In genomic region chr2:69177785-69178636, GRCh38 we compare ENCODE assay signal across 8 cellular contexts.
DNase-seq lines count a peak whose midpoint lies in the region; ATAC-seq lines count a peak whose summit lies in the region.

No MANE protein-coding gene starts in this region.

- no peaks in the 10 kb centered on the region for H3K36me3 Mint-ChIP-seq in activated T-cell treated with anti-CD3 and anti-CD28 coated beads, Interleukin-2, amount 50 U/mL, for 24 hours (ENCODE audit: low read depth)

- ATAC-seq in esophagus mucosa (peak; percentile 96), HG03342 (IDR thresholded peaks at IDR 0.05; ENCODE audit: unreplicated experiment) (no peak), HG03432 (IDR thresholded peaks at IDR 0.05; ENCODE audit: unreplicated experiment) (no peak)

- no peaks in the 10 kb centered on the region for H3K27me3 ChIP-seq in SJSA1 (replicated peaks)

- peak overlapping the region; percentile 8 for H3K4me3 ChIP-seq in SJSA1

- H3K27ac Mint-ChIP-seq in activated T-cell treated with anti-CD3 and anti-CD28 coated beads, Interleukin-2, amount 50 U/mL, for 24 hours: no peak overlapping the region

- H3K9me3 Mint-ChIP-seq in activated T-cell treated with anti-CD3 and anti-CD28 coated beads, Interleukin-2, amount 50 U/mL, for 24 hours: no peaks in the 10 kb centered on the region

- H3K9me3 ChIP-seq in SJSA1 (replicated peaks): no peaks in the 10 kb centered on the region

- H3K27me3 Mint-ChIP-seq in activated T-cell treated with anti-CD3 and anti-CD28 coated beads, Interleukin-2, amount 50 U/mL, for 24 hours: peaks cover 43% of the 10 kb centered on the region

- H3K36me3 ChIP-seq in SJSA1: peaks cover 8% of the 10 kb centered on the region; the same call in 1 of the 2 replicates

- H3K27ac ChIP-seq in SJSA1: peak overlapping the region; percentile 96

- H3K4me3 Mint-ChIP-seq in activated T-cell treated with anti-CD3 and anti-CD28 coated beads, Interleukin-2, amount 50 U/mL, for 24 hours: no peak overlapping the region

- H3K4me1 Mint-ChIP-seq in activated T-cell treated with anti-CD3 and anti-CD28 coated beads, Interleukin-2, amount 50 U/mL, for 24 hours (ENCODE audit: low read depth): peaks cover 2% of the 10 kb centered on the region

- peak; percentile 33 for DNase-seq in activated T-cell treated with anti-CD3 and anti-CD28 coated beads, Interleukin-2, amount 50 U/mL, for 24 hours
- DNase-seq in activated T-cell treated with anti-CD3 and anti-CD28 coated beads, Interleukin-2, amount 50 U/mL, for 1 hour: no peak
- DNase-seq in SJSA1 (ENCODE audit: low read depth in 1 of 2, low spot score in 2 of 2) (peak; percentile 92 to 96), midbrain (lab: John Stamatoyannopoulos, UW) (peak; percentile 66), ureter (ENCODE audit: low spot score) (peak; percentile 92)

- peaks cover 66% of the 10 kb centered on the region for H3K4me1 ChIP-seq in SJSA1 (replicated peaks)
